8 cellular contexts compared by ENCODE assay signal in the genomic region with DNA sequence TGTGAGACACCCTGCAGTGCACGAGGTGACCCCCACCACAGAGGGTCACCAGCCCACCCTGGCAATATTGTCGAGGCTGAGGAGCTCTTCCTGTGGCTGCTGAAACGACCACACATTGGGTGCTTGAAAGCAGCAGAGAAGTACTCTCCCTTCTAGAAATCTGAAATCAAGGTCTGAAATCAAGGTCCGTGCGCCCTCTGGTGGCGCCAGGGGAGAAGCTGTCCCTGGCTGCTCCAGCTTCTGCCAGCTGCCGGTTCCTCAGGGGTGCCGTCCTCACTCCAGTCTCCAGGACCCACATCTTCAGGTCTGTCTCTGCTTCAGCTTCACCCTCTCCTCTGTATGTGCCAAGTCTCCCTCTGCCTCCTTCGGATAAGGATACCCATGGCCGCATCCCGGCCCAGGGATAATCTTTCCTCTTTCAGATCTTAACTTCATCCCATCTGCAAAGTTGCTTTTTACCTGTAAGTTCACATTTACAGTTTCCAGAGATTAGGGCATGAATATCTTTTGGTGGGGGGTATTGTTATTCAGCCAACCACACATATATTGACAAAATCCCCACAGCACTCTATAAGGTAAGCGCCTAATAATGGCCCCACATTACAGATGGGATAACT.
A peak's percentile ranks its signal among the peaks of the same experiment; 100 is the strongest.
DNase-seq lines count a peak whose midpoint lies in the region; ATAC-seq and TF ChIP-seq lines count a peak whose summit lies in the region.

No MANE protein-coding gene starts in this region.

- H3F3A ChIP-seq in SU-DHL-6 (ENCODE audit: insufficient read depth), result no peaks in the 10 kb centered on the region

- H3K27me3 ChIP-seq in SU-DHL-6 (ENCODE audit: low read length) (0 out of 2 replicates have a peak, but pooled peaks cover 7% of the 10 kb centered on the region), prostate gland (replicated peaks; ENCODE audit: insufficient read depth) (no peaks in the 10 kb centered on the region), aorta (ENCODE audit: control insufficient read depth in 1 of 2, insufficient read depth in 2 of 2, low read length in 1 of 2) (no peaks in the 10 kb centered on the region)

- intact Hi-C loops in Right ventricle myocardium inferior (cut with DNase I), result loop anchor here (2.0 to 5.0 kb wide), 2 partner anchors 274 to 625 kb away; no protein-coding TSS in a partner anchor
- intact Hi-C loops in prostate gland (cut with DNase I), result no loop called here
- intact Hi-C loops in aorta (cut with DNase I), result no loop called here

- no peak overlapping the region for H3K4me2 ChIP-seq in SU-DHL-6 (ENCODE audit: low read depth, low read length, poor library complexity, severe bottlenecking)

- H3K9me2 ChIP-seq in SU-DHL-6 (replicated peaks; ENCODE audit: insufficient read depth, low read length), result no peaks in the 10 kb centered on the region

- 10% methylated on average over 12 of the region's 12 CpGs for WGBS in prostate gland
- 10% methylated on average over 11 to 12 of the region's 12 CpGs for WGBS in aorta, 2 donors

- ATAC-seq in activated naive CD4-positive, alpha-beta T cell treated with anti-CD3 and anti-CD28 coated beads, Interleukin-2, amount 50 U/mL, for 72 hours, result peak; percentile 56 to 67
- ATAC-seq in Right ventricle myocardium inferior (peak; percentile 60), aorta (ENCODE audit: low FRiP score) (no peak), HG02885 (IDR thresholded peaks at IDR 0.05; ENCODE audit: poor library complexity, unreplicated experiment) (no peak)

- DNase-seq in GM12865 (ENCODE audit: low read depth) (peak; percentile 71), NCI-H1092 treated with DMSO at 0.1 percent for 48 hours (lab: John Stamatoyannopoulos, UW) (peak; percentile 47), Right ventricle myocardium inferior (ENCODE audit: missing footprints) (no peak), prostate gland (ENCODE audit: low spot score) (peak; percentile 42), aorta (peak; percentile 64 to 87)
- DNase-seq in activated naive CD4-positive, alpha-beta T cell treated with anti-CD3 and anti-CD28 coated beads, Interleukin-2, amount 50 U/mL, for 72 hours (ENCODE audit: low spot score in 2 of 2), result peak in 1 of 2 donors; percentile 73

- H3K36me3 ChIP-seq in SU-DHL-6 (ENCODE audit: low read length) (no peaks in the 10 kb centered on the region), prostate gland (no peaks in the 10 kb centered on the region), aorta (ENCODE audit: control insufficient read depth in 1 of 2, insufficient read depth in 2 of 2, low read length in 1 of 2) (no peaks in the 10 kb centered on the region)

- H3K4me3 ChIP-seq in GM12865 (ENCODE audit: low read depth, low read length) (no peak overlapping the region), SU-DHL-6 (ENCODE audit: insufficient read depth, low read length, poor library complexity, severe bottlenecking) (no peak overlapping the region), prostate gland (no peak overlapping the region), aorta (ENCODE audit: low read length in 2 of 2) (no peak overlapping the region)

- no peak overlapping the region for H3K27ac Mint-ChIP-seq in activated naive CD4-positive, alpha-beta T cell treated with anti-CD3 and anti-CD28 coated beads, Interleukin-2, amount 50 U/mL, for 72 hours

- H2AFZ ChIP-seq in SU-DHL-6 (ENCODE audit: low read depth, low read length, severe bottlenecking), result no peak overlapping the region

- TF ChIP-seq CTCF in GM12865 (IDR thresholded peaks at IDR 0.05; ENCODE audit: insufficient read depth, low read depth, low read length, missing control alignments), result peak; percentile 96
- TF ChIP-seq CTCF in SU-DHL-6 (IDR thresholded peaks at IDR 0.05; ENCODE audit: insufficient read depth, low read length, poor library complexity, severe bottlenecking), result peak; percentile 76
- peak; percentile 35 to 69 (median 62) for TF ChIP-seq CTCF in prostate gland (IDR thresholded peaks at IDR 0.05)

- H3K9me3 ChIP-seq in SU-DHL-6 (ENCODE audit: insufficient read depth, low read length) (no peaks in the 10 kb centered on the region; the same call in 1 of the 2 replicates), prostate gland (no peaks in the 10 kb centered on the region), aorta (ENCODE audit: control insufficient read depth, low read length) (peaks cover 2% of the 10 kb centered on the region)

- H3K36me3 Mint-ChIP-seq in activated naive CD4-positive, alpha-beta T cell treated with anti-CD3 and anti-CD28 coated beads, Interleukin-2, amount 50 U/mL, for 72 hours, result peaks cover 0 to 5% of the 10 kb centered on the region in 2 donors

- H4K20me1 ChIP-seq in SU-DHL-6 (ENCODE audit: low read depth, low read length), result no peaks in the 10 kb centered on the region

- TF ChIP-seq POLR2A in prostate gland (IDR thresholded peaks at IDR 0.05), result no peak

- H3K4me1 ChIP-seq in prostate gland (replicated peaks) (no peaks in the 10 kb centered on the region), aorta (ENCODE audit: control insufficient read depth in 1 of 2, insufficient read depth in 2 of 2, low read length in 2 of 2) (no peaks in the 10 kb centered on the region)

- H3K79me2 ChIP-seq in SU-DHL-6 (ENCODE audit: insufficient read depth, low read length), result no peaks in the 10 kb centered on the region

- H3K27ac ChIP-seq in SU-DHL-6 (ENCODE audit: low read depth, low read length) (no peak overlapping the region), prostate gland (no peak overlapping the region), aorta (ENCODE audit: low read depth in 1 of 2, low read length in 2 of 2) (no peak overlapping the region)

- no peak overlapping the region for H3K9ac ChIP-seq in SU-DHL-6 (ENCODE audit: low read length)

- peaks cover 5% of the 10 kb centered on the region in 2 donors for H3K9me3 Mint-ChIP-seq in activated naive CD4-positive, alpha-beta T cell treated with anti-CD3 and anti-CD28 coated beads, Interleukin-2, amount 50 U/mL, for 72 hours

Comparison
In these comparisons a context has a peak if more than half of its experiments do, and no peak if none do; other contexts are left out.
1. ATAC-seq: peak in activated naive CD4-positive, alpha-beta T cell treated with anti-CD3 and anti-CD28 coated beads, Interleukin-2, amount 50 U/mL, for 72 hours (2 of 2) and Right ventricle myocardium inferior (single experiment); none in aorta (single experiment) and HG02885 (single experiment).
2. Peak in every context shown above with its lines, with median percentiles within 50 percentile points of each other: CTCF ChIP-seq.